Comparison of ENCODE assay signal across 2 cellular contexts in the genomic region with DNA sequence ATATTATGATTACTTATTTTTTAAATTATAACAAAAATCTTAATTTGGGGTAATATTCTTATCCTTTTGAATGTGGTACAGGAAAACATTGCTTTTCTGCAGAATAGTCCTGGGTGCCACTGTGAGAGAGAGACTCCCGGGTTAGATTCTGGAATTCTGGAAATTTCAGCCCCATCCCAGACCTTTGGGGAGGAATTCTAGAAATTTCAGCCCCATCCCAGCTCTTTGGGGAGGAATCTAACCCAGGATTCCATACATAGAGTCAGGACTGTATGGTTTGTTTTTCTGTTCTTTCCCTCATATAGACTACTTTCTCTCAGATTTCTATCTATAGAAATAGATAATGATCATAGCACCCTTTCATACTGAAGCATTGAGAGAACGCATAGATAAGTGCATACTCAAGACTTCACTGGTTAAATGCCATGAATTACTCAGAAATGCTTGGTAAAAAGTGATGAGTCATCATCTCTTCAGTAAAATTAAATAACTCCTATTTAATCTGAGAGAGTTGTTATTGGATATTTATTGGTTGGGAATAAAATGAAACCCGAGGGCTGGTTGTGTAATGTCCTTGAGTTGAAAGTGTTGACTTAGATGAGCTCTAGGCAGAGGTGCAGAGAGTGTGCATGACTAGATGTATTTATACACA.
TF ChIP-seq lines count a peak whose summit lies in the region.

No MANE protein-coding gene starts in this region.

TF ChIP-seq in HepG2, 621 proteins besides CTCF, POLR2A, EP300 and RAD21:
- TF ChIP-seq MAFF (IDR thresholded peaks at IDR 0.05; ENCODE audit: low read depth, low read length) (peak; percentile 97), NFE2L2 (IDR thresholded peaks at IDR 0.05; ENCODE audit: low read length) (peak; percentile 78), MAFK (conservative IDR thresholded peaks at IDR 0.05 in 1 of 2, IDR thresholded peaks at IDR 0.05 in 1 of 2; ENCODE audit: low read length in 2 of 2) (peak; percentile 95 to 98), ZNF816 (CRISPR knock-in tag; IDR thresholded peaks at IDR 0.05; ENCODE audit: borderline replicate concordance) (no peak), DPF2 (CRISPR knock-in tag; IDR thresholded peaks at IDR 0.05; ENCODE audit: borderline replicate concordance, low read depth) (no peak), MZF1 (CRISPR knock-in tag; IDR thresholded peaks at IDR 0.05; ENCODE audit: borderline replicate concordance) (no peak)

TF ChIP-seq in WTC11, 78 proteins besides CTCF, POLR2A, EP300 and RAD21:
- TF ChIP-seq GTF2I (CRISPR knock-in tag; conservative IDR thresholded peaks at IDR 0.05), result no peak
- TF ChIP-seq, protein P1, sequence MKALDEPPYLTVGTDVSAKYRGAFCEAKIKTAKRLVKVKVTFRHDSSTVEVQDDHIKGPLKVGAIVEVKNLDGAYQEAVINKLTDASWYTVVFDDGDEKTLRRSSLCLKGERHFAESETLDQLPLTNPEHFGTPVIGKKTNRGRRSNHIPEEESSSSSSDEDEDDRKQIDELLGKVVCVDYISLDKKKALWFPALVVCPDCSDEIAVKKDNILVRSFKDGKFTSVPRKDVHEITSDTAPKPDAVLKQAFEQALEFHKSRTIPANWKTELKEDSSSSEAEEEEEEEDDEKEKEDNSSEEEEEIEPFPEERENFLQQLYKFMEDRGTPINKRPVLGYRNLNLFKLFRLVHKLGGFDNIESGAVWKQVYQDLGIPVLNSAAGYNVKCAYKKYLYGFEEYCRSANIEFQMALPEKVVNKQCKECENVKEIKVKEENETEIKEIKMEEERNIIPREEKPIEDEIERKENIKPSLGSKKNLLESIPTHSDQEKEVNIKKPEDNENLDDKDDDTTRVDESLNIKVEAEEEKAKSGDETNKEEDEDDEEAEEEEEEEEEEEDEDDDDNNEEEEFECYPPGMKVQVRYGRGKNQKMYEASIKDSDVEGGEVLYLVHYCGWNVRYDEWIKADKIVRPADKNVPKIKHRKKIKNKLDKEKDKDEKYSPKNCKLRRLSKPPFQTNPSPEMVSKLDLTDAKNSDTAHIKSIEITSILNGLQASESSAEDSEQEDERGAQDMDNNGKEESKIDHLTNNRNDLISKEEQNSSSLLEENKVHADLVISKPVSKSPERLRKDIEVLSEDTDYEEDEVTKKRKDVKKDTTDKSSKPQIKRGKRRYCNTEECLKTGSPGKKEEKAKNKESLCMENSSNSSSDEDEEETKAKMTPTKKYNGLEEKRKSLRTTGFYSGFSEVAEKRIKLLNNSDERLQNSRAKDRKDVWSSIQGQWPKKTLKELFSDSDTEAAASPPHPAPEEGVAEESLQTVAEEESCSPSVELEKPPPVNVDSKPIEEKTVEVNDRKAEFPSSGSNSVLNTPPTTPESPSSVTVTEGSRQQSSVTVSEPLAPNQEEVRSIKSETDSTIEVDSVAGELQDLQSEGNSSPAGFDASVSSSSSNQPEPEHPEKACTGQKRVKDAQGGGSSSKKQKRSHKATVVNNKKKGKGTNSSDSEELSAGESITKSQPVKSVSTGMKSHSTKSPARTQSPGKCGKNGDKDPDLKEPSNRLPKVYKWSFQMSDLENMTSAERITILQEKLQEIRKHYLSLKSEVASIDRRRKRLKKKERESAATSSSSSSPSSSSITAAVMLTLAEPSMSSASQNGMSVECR (CRISPR knock-in tag; IDR thresholded peaks at IDR 0.05; ENCODE audit: borderline replicate concordance), result no peak
- TF ChIP-seq, protein P2, sequence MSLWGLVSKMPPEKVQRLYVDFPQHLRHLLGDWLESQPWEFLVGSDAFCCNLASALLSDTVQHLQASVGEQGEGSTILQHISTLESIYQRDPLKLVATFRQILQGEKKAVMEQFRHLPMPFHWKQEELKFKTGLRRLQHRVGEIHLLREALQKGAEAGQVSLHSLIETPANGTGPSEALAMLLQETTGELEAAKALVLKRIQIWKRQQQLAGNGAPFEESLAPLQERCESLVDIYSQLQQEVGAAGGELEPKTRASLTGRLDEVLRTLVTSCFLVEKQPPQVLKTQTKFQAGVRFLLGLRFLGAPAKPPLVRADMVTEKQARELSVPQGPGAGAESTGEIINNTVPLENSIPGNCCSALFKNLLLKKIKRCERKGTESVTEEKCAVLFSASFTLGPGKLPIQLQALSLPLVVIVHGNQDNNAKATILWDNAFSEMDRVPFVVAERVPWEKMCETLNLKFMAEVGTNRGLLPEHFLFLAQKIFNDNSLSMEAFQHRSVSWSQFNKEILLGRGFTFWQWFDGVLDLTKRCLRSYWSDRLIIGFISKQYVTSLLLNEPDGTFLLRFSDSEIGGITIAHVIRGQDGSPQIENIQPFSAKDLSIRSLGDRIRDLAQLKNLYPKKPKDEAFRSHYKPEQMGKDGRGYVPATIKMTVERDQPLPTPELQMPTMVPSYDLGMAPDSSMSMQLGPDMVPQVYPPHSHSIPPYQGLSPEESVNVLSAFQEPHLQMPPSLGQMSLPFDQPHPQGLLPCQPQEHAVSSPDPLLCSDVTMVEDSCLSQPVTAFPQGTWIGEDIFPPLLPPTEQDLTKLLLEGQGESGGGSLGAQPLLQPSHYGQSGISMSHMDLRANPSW (CRISPR knock-in tag; conservative IDR thresholded peaks at IDR 0.05; ENCODE audit: low read depth), result no peak
- TF ChIP-seq, protein P3, sequence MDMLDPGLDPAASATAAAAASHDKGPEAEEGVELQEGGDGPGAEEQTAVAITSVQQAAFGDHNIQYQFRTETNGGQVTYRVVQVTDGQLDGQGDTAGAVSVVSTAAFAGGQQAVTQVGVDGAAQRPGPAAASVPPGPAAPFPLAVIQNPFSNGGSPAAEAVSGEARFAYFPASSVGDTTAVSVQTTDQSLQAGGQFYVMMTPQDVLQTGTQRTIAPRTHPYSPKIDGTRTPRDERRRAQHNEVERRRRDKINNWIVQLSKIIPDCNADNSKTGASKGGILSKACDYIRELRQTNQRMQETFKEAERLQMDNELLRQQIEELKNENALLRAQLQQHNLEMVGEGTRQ (CRISPR knock-in tag; IDR thresholded peaks at IDR 0.05), result no peak
